In genomic region chr4:121752142-121752541, GRCh38 we compare ENCODE assay signal across 6 cellular contexts. TPM values are rescaled to one million over a fixed set of nuclear protein-coding genes. Genes with fewer than 3 reads are reported as not detected.
"Had no signal": no experiment of that assay in that cellular context is flagged by ENCODE, and none has a peak within 500 bp of the region (broad histone marks: within the 10 kb centered on the region; RNA-seq: fewer than 3 reads in every experiment).

No MANE protein-coding gene starts in this region.

RNA-seq across cellular contexts. Expression of gene SMIM43, which starts 12.8 kb away (rescaled TPM):
- total RNA-seq: activated B cell treated with CpG ODN at 0.5 μM for 24 hours; activated CD4-positive, alpha-beta T cell treated with anti-CD3 and anti-CD28 coated beads, Interleukin-2, amount 10 ng/mL, durations not matched to agents 24 days and 14 days; activated T-helper 1 cell treated with anti-CD3 and anti-CD28 coated beads, Interleukin-12 subunit alpha, Interleukin-12 subunit beta, Interleukin-2, Interleukin-4 antibody, amounts not matched to agents 30 ng/mL and 10 ng/mL and 1 ng/mL, durations not matched to agents 14 hours and 24 hours and 36 hours; ascending aorta; body of pancreas; T-helper 17 cell had no signal
